ENCODE assay signal across 2 cellular contexts in genomic region chr7:123555484-123555883, GRCh38.
TF ChIP-seq lines count a peak whose summit lies in the region.

No MANE protein-coding gene starts in this region.

TF ChIP-seq in SK-N-SH, 30 proteins besides CTCF, POLR2A, EP300 and RAD21:
- TF ChIP-seq GABPA (IDR thresholded peaks at IDR 0.05; ENCODE audit: low read depth) (no peak), ELF1 (IDR thresholded peaks at IDR 0.05) (no peak), FOXJ3 (CRISPR knock-in tag; IDR thresholded peaks at IDR 0.05) (no peak), TEAD4 (IDR thresholded peaks at IDR 0.05; ENCODE audit: borderline replicate concordance, insufficient read depth) (no peak), FOSL2 (IDR thresholded peaks at IDR 0.05; ENCODE audit: borderline replicate concordance, low read depth) (no peak), CHD2 (IDR thresholded peaks at IDR 0.05; ENCODE audit: low read length, partially characterized antibody) (no peak), RFX5 (IDR thresholded peaks at IDR 0.05; ENCODE audit: low read length) (no peak), NFIC (IDR thresholded peaks at IDR 0.05; ENCODE audit: borderline replicate concordance) (no peak), TAF1 (IDR thresholded peaks at IDR 0.05; ENCODE audit: borderline replicate concordance, low read depth, low read length) (no peak), RCOR1 (IDR thresholded peaks at IDR 0.05; ENCODE audit: low read length) (no peak)
- TF ChIP-seq, protein P1, sequence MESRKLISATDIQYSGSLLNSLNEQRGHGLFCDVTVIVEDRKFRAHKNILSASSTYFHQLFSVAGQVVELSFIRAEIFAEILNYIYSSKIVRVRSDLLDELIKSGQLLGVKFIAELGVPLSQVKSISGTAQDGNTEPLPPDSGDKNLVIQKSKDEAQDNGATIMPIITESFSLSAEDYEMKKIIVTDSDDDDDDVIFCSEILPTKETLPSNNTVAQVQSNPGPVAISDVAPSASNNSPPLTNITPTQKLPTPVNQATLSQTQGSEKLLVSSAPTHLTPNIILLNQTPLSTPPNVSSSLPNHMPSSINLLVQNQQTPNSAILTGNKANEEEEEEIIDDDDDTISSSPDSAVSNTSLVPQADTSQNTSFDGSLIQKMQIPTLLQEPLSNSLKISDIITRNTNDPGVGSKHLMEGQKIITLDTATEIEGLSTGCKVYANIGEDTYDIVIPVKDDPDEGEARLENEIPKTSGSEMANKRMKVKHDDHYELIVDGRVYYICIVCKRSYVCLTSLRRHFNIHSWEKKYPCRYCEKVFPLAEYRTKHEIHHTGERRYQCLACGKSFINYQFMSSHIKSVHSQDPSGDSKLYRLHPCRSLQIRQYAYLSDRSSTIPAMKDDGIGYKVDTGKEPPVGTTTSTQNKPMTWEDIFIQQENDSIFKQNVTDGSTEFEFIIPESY (IDR thresholded peaks at IDR 0.05; ENCODE audit: borderline replicate concordance, low read depth): no peak
- TF ChIP-seq, protein P2, sequence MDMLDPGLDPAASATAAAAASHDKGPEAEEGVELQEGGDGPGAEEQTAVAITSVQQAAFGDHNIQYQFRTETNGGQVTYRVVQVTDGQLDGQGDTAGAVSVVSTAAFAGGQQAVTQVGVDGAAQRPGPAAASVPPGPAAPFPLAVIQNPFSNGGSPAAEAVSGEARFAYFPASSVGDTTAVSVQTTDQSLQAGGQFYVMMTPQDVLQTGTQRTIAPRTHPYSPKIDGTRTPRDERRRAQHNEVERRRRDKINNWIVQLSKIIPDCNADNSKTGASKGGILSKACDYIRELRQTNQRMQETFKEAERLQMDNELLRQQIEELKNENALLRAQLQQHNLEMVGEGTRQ (IDR thresholded peaks at IDR 0.05; ENCODE audit: borderline replicate concordance, low read depth, low read length): no peak

TF ChIP-seq in SK-N-SH treated with all-trans-retinoic acid at 6 μM for 48 hours, 23 proteins besides CTCF, POLR2A, EP300 and RAD21:
- TF ChIP-seq TOX (CRISPR knock-in tag; IDR thresholded peaks at IDR 0.05; ENCODE audit: borderline replicate concordance) (no peak), BACH2 (CRISPR knock-in tag; IDR thresholded peaks at IDR 0.05; ENCODE audit: borderline replicate concordance) (no peak), ISL1 (CRISPR knock-in tag; IDR thresholded peaks at IDR 0.05) (no peak), SNAI2 (CRISPR knock-in tag; IDR thresholded peaks at IDR 0.05) (no peak), GLIS3 (CRISPR knock-in tag; IDR thresholded peaks at IDR 0.05) (no peak), TSHZ2 (CRISPR knock-in tag; IDR thresholded peaks at IDR 0.05) (no peak), ZC3H10 (CRISPR knock-in tag; IDR thresholded peaks at IDR 0.05) (no peak), ZNF70 (CRISPR knock-in tag; IDR thresholded peaks at IDR 0.05) (no peak), PPARA (CRISPR knock-in tag; IDR thresholded peaks at IDR 0.05; ENCODE audit: borderline replicate concordance) (no peak), OSR1 (CRISPR knock-in tag; IDR thresholded peaks at IDR 0.05) (no peak), ARNTL (CRISPR knock-in tag; IDR thresholded peaks at IDR 0.05; ENCODE audit: borderline replicate concordance, low read depth) (no peak)
- TF ChIP-seq, protein P3, sequence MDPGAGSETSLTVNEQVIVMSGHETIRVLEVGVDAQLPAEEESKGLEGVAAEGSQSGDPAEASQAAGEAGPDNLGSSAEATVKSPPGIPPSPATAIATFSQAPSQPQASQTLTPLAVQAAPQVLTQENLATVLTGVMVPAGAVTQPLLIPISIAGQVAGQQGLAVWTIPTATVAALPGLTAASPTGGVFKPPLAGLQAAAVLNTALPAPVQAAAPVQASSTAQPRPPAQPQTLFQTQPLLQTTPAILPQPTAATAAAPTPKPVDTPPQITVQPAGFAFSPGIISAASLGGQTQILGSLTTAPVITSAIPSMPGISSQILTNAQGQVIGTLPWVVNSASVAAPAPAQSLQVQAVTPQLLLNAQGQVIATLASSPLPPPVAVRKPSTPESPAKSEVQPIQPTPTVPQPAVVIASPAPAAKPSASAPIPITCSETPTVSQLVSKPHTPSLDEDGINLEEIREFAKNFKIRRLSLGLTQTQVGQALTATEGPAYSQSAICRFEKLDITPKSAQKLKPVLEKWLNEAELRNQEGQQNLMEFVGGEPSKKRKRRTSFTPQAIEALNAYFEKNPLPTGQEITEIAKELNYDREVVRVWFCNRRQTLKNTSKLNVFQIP (CRISPR knock-in tag; IDR thresholded peaks at IDR 0.05; ENCODE audit: borderline replicate concordance, low read depth): no peak
- TF ChIP-seq, protein P4, sequence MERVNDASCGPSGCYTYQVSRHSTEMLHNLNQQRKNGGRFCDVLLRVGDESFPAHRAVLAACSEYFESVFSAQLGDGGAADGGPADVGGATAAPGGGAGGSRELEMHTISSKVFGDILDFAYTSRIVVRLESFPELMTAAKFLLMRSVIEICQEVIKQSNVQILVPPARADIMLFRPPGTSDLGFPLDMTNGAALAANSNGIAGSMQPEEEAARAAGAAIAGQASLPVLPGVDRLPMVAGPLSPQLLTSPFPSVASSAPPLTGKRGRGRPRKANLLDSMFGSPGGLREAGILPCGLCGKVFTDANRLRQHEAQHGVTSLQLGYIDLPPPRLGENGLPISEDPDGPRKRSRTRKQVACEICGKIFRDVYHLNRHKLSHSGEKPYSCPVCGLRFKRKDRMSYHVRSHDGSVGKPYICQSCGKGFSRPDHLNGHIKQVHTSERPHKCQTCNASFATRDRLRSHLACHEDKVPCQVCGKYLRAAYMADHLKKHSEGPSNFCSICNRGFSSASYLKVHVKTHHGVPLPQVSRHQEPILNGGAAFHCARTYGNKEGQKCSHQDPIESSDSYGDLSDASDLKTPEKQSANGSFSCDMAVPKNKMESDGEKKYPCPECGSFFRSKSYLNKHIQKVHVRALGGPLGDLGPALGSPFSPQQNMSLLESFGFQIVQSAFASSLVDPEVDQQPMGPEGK (CRISPR knock-in tag; IDR thresholded peaks at IDR 0.05; ENCODE audit: borderline replicate concordance): no peak
